Comparison of ENCODE assay signal across 8 cellular contexts in genomic region chr5:38208782-38209378, GRCh38. TPM values are rescaled to one million over a fixed set of nuclear protein-coding genes. Genes with fewer than 3 reads are reported as not detected.
DNase-seq lines count a peak whose midpoint lies in the region; ATAC-seq and TF ChIP-seq lines count a peak whose summit lies in the region.

No MANE protein-coding gene starts in this region.

- no peak for TF ChIP-seq POLR2A in upper lobe of left lung (IDR thresholded peaks at IDR 0.05)

- 4 to 25% methylated on average over 1 of the region's 1 CpG for WGBS in upper lobe of left lung, 2 donors

- H3K9me3 ChIP-seq in adipocyte (ENCODE audit: control insufficient read depth, low read length), result no peaks in the 10 kb centered on the region
- H3K9me3 ChIP-seq in upper lobe of left lung, result no peaks in the 10 kb centered on the region

- peaks cover 37% of the 10 kb centered on the region for H3K27me3 ChIP-seq in adipocyte (replicated peaks; ENCODE audit: control insufficient read depth, insufficient read depth, low read length)
- no peaks in the 10 kb centered on the region for H3K27me3 ChIP-seq in upper lobe of left lung

- H3K4me3 ChIP-seq in adipocyte (ENCODE audit: low read length) (no peak overlapping the region), upper lobe of left lung (no peak overlapping the region)

- no peak for TF ChIP-seq EP300 in upper lobe of left lung (IDR thresholded peaks at IDR 0.05)

- DNase-seq in activated CD4-positive, alpha-beta T cell treated with anti-CD3 and anti-CD28 coated beads for 48 hours, result peak; percentile 10
- no peak for DNase-seq in activated CD4-positive, alpha-beta T cell treated with anti-CD3 and anti-CD28 coated beads, Interleukin-2, amount 50 U/mL, for 4 hours
- peak; percentile 44 for DNase-seq in NCI-H1105 (lab: John Stamatoyannopoulos, UW)
- peak; percentile 55 for DNase-seq in adipocyte (ENCODE audit: low read depth)
- DNase-seq in kidney tubule cell (ENCODE audit: low spot score), result peak; percentile 62
- DNase-seq in 8988T, result no peak
- DNase-seq in upper lobe of left lung, result no peak

- ATAC-seq in upper lobe of left lung (ENCODE audit: low FRiP score in 2 of 2) (no peak), HG03565 (IDR thresholded peaks at IDR 0.05; ENCODE audit: unreplicated experiment) (no peak)

- H3K36me3 ChIP-seq in adipocyte (ENCODE audit: control insufficient read depth, insufficient read depth, low read length, severe bottlenecking), result no peaks in the 10 kb centered on the region
- H3K36me3 ChIP-seq in upper lobe of left lung, result no peaks in the 10 kb centered on the region

- no peak for TF ChIP-seq CTCF in upper lobe of left lung (IDR thresholded peaks at IDR 0.05)

- H3K4me1 ChIP-seq in adipocyte (ENCODE audit: control insufficient read depth, insufficient read depth, low read length) (no peaks in the 10 kb centered on the region), upper lobe of left lung (no peaks in the 10 kb centered on the region)

- H3K9ac ChIP-seq in adipocyte (ENCODE audit: low read length), result no peak overlapping the region

- no peak overlapping the region for H3K27ac ChIP-seq in upper lobe of left lung

RNA-seq across cellular contexts. Expression of gene EGFLAM, which starts 49.5 kb away (rescaled TPM):
- 1 to 10 TPM in 3 of 6 donors, under 1 TPM in 1, not detected in 2; 0.22 to 5.2 (median 1.6) TPM for total RNA-seq in upper lobe of left lung

Comparison
In these comparisons a context has a peak if more than half of its experiments do, and no peak if none do; other contexts are left out.
1. DNase-seq: peak in activated CD4-positive, alpha-beta T cell treated with anti-CD3 and anti-CD28 coated beads for 48 hours (single experiment), NCI-H1105 (single experiment), adipocyte (single experiment) and kidney tubule cell (single experiment); none in activated CD4-positive, alpha-beta T cell treated with anti-CD3 and anti-CD28 coated beads, Interleukin-2, amount 50 U/mL, for 4 hours (0 of 2), 8988T (single experiment) and upper lobe of left lung (0 of 2).